1 cellular context compared by ENCODE assay signal in the genomic region with DNA sequence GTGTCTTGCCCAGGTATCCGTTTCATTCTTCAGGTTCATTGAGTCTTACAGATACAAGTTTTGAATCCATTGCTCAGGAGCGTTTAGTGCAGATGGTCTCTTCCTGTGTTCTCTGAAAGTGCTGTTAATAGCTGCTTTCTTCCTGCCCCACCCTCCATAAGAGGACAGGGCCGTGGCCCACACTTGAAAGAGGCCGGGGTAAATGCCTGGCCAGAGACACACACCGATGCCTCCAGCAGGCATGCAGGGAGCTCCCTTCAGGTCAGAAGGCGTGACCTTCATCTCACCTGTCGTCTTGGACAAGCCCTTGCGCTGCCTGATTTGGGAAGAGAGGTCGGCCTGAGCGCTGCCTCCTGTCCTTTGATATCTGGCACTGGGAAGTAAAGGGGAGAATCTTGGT.
TF ChIP-seq lines count a peak whose summit lies in the region.

No MANE protein-coding gene starts in this region.

TF ChIP-seq in WTC11, 78 proteins besides CTCF, POLR2A, EP300 and RAD21:
- TF ChIP-seq, protein P1, sequence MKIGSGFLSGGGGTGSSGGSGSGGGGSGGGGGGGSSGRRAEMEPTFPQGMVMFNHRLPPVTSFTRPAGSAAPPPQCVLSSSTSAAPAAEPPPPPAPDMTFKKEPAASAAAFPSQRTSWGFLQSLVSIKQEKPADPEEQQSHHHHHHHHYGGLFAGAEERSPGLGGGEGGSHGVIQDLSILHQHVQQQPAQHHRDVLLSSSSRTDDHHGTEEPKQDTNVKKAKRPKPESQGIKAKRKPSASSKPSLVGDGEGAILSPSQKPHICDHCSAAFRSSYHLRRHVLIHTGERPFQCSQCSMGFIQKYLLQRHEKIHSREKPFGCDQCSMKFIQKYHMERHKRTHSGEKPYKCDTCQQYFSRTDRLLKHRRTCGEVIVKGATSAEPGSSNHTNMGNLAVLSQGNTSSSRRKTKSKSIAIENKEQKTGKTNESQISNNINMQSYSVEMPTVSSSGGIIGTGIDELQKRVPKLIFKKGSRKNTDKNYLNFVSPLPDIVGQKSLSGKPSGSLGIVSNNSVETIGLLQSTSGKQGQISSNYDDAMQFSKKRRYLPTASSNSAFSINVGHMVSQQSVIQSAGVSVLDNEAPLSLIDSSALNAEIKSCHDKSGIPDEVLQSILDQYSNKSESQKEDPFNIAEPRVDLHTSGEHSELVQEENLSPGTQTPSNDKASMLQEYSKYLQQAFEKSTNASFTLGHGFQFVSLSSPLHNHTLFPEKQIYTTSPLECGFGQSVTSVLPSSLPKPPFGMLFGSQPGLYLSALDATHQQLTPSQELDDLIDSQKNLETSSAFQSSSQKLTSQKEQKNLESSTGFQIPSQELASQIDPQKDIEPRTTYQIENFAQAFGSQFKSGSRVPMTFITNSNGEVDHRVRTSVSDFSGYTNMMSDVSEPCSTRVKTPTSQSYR (CRISPR knock-in tag; IDR thresholded peaks at IDR 0.05): no peak
- no peak for TF ChIP-seq FOXP1 (CRISPR knock-in tag; IDR thresholded peaks at IDR 0.05; ENCODE audit: borderline replicate concordance)
- TF ChIP-seq, protein P2, sequence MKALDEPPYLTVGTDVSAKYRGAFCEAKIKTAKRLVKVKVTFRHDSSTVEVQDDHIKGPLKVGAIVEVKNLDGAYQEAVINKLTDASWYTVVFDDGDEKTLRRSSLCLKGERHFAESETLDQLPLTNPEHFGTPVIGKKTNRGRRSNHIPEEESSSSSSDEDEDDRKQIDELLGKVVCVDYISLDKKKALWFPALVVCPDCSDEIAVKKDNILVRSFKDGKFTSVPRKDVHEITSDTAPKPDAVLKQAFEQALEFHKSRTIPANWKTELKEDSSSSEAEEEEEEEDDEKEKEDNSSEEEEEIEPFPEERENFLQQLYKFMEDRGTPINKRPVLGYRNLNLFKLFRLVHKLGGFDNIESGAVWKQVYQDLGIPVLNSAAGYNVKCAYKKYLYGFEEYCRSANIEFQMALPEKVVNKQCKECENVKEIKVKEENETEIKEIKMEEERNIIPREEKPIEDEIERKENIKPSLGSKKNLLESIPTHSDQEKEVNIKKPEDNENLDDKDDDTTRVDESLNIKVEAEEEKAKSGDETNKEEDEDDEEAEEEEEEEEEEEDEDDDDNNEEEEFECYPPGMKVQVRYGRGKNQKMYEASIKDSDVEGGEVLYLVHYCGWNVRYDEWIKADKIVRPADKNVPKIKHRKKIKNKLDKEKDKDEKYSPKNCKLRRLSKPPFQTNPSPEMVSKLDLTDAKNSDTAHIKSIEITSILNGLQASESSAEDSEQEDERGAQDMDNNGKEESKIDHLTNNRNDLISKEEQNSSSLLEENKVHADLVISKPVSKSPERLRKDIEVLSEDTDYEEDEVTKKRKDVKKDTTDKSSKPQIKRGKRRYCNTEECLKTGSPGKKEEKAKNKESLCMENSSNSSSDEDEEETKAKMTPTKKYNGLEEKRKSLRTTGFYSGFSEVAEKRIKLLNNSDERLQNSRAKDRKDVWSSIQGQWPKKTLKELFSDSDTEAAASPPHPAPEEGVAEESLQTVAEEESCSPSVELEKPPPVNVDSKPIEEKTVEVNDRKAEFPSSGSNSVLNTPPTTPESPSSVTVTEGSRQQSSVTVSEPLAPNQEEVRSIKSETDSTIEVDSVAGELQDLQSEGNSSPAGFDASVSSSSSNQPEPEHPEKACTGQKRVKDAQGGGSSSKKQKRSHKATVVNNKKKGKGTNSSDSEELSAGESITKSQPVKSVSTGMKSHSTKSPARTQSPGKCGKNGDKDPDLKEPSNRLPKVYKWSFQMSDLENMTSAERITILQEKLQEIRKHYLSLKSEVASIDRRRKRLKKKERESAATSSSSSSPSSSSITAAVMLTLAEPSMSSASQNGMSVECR (CRISPR knock-in tag; IDR thresholded peaks at IDR 0.05; ENCODE audit: borderline replicate concordance): no peak
- no peak for TF ChIP-seq NR1H2 (CRISPR knock-in tag; IDR thresholded peaks at IDR 0.05)
- TF ChIP-seq PRRX2 (CRISPR knock-in tag; IDR thresholded peaks at IDR 0.05): no peak
- TF ChIP-seq, protein P3, sequence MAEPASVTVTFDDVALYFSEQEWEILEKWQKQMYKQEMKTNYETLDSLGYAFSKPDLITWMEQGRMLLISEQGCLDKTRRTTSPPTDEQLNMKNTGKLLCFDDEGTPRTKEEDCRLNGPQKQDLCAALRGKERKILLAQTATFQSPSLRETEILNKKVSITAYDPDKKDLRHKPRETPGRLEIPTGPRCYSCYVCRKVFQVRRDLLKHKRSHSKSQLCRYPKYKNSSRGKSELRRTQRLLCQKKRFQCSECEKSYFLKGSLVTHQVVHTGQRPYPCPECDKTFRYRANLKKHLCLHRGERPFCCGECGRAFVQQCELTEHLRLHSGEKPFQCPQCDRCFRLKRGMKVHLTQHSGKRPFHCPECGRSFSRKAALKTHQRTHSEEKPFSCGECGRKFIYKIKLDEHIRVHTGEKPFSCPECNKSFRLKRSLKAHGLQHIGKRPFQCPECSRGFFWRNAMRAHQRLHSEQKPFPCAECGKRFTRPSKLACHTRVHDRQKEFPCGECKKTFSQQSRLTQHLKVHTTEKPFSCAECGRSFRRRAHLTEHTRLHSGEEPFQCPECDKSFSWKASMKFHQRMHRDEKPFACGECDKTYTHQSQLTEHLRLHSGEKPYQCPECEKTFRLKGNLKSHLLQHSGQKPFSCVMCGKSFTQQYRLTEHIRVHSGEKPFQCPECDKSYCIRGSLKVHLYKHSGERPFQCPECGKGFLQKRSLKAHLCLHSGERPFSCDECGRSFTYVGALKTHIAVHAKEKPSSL (CRISPR knock-in tag; conservative IDR thresholded peaks at IDR 0.05): no peak
